In genomic region chr22:41092847-41093371, GRCh38 we compare ENCODE assay signal across 8 cellular contexts. TPM values are rescaled to one million over a fixed set of nuclear protein-coding genes. Genes with fewer than 3 reads are reported as not detected.
DNase-seq lines count a peak whose midpoint lies in the region; ATAC-seq and TF ChIP-seq lines count a peak whose summit lies in the region.

No MANE protein-coding gene starts in this region.

- peak overlapping the region; percentile 93 for H3K4me2 ChIP-seq in PC-3 (ENCODE audit: low read length)

- H3K79me2 ChIP-seq in PC-3 (ENCODE audit: low read length), result peaks cover 57% of the 10 kb centered on the region

- H3K9me3 ChIP-seq in PC-3 (ENCODE audit: low read length) (no peaks in the 10 kb centered on the region), breast epithelium (no peaks in the 10 kb centered on the region), spleen (no peaks in the 10 kb centered on the region)

- no peaks in the 10 kb centered on the region for H3F3A ChIP-seq in PC-3 (ENCODE audit: low read length, unreplicated experiment)

- TF ChIP-seq CTCF in PC-3 (conservative IDR thresholded peaks at IDR 0.05; ENCODE audit: low read depth, low read length), result no peak
- TF ChIP-seq CTCF in breast epithelium (IDR thresholded peaks at IDR 0.05), result no peak
- TF ChIP-seq CTCF in spleen (IDR thresholded peaks at IDR 0.05 in 8 of 11, conservative IDR thresholded peaks at IDR 0.05 in 3 of 11), result no peak

- DNase-seq in COLO668 (lab: John Stamatoyannopoulos, UW; ENCODE audit: unreplicated experiment), result peak; percentile 53
- DNase-seq in H7, result no peak
- DNase-seq in PC-3, result peak; percentile 22
- DNase-seq in breast epithelium (ENCODE audit: low spot score in 2 of 2), result no peak
- DNase-seq in iris pigment epithelial cell (ENCODE audit: low read depth), result peak; percentile 34
- DNase-seq in spleen, result peak; percentile 87
- DNase-seq in COLO829 (ENCODE audit: low spot score), result no peak

- intact Hi-C loops in PC-3 (cut with micrococcal nuclease), result loop anchor here (10.0 kb wide), 1 partner anchor 168 kb away; no protein-coding TSS in a partner anchor
- intact Hi-C loops in breast epithelium (cut with DNase I; ENCODE audit: low total_unique reads), result loop anchor here (10.0 kb wide), 1 partner anchor 138 kb away; the partner anchor contains the start of gene RBX1
- intact Hi-C loops in spleen (cut with DNase I; ENCODE audit: low total_unique reads), result loop anchor here (2.0 to 10.0 kb wide), 2 partner anchors 68 to 142 kb away; partner anchors contain the start of gene RBX1

- POLR2A ChIA-PET in PC-3 (lab: Charles Lee; ENCODE audit: unreplicated experiment), result interaction anchor here (0.5 to 1.0 kb wide), 2 partner anchors 140 to 141 kb away, joined by 3 to 6 read pairs; partner anchors contain the start of gene RBX1

- H3K27me3 ChIP-seq in H7 (ENCODE audit: control insufficient read depth, insufficient read depth, low read length) (no peaks in the 10 kb centered on the region), PC-3 (ENCODE audit: low read length) (no peaks in the 10 kb centered on the region), breast epithelium (no peaks in the 10 kb centered on the region), spleen (replicated peaks in 1 of 7) (no peaks in the 10 kb centered on the region)

- 0% methylated on average over 29 to 31 of the region's 31 CpGs for WGBS in spleen, 5 donors

- H4K20me1 ChIP-seq in PC-3 (ENCODE audit: low read length), result peaks cover 42% of the 10 kb centered on the region

- no peaks in the 10 kb centered on the region for H3K9me2 ChIP-seq in PC-3 (replicated peaks; ENCODE audit: low read length)

- CTCF ChIA-PET in PC-3 (lab: Charles Lee), result interaction anchor here (1.1 kb wide), 1 partner anchor 170 kb away, joined by 3 read pairs; no protein-coding TSS in a partner anchor

- H3K4me3 ChIP-seq in H7 (ENCODE audit: insufficient read depth, low read depth, low read length) (peak overlapping the region; percentile 95), PC-3 (ENCODE audit: low read length) (peak overlapping the region; percentile 76), breast epithelium (peak overlapping the region; percentile 82 to 99 (median 94)), spleen (peak overlapping the region; percentile 72 to 92 (median 82))

- peaks cover 15% of the 10 kb centered on the region for H3K4me1 ChIP-seq in PC-3 (ENCODE audit: insufficient read depth, low read length)
- peaks cover 4 to 11% of the 10 kb centered on the region in 2 donors for H3K4me1 ChIP-seq in breast epithelium
- peaks cover 33 to 59% (median 55%) of the 10 kb centered on the region in 6 donors for H3K4me1 ChIP-seq in spleen

- H3K36me3 ChIP-seq in H7 (replicated peaks; ENCODE audit: control insufficient read depth, insufficient read depth, low read length), result no peaks in the 10 kb centered on the region
- H3K36me3 ChIP-seq in PC-3 (ENCODE audit: low read depth, low read length), result no peaks in the 10 kb centered on the region
- H3K36me3 ChIP-seq in breast epithelium, result no peaks in the 10 kb centered on the region
- H3K36me3 ChIP-seq in spleen, result no peaks in the 10 kb centered on the region

- 0 out of 2 replicates have a peak overlapping the region, but pooled peaks have one; percentile 7 for H2AFZ ChIP-seq in PC-3 (ENCODE audit: low read length)

- ATAC-seq in PC-3, result no peak
- ATAC-seq in HG03342 (IDR thresholded peaks at IDR 0.05; ENCODE audit: unreplicated experiment), result no peak

- peak overlapping the region; percentile 99 for H3K9ac ChIP-seq in PC-3 (ENCODE audit: low read length)

- BruUV-seq in PC-3 (replicated peaks; lab: Mats Ljungman, UMichigan), result no TSS peak

- TF ChIP-seq POLR2A in breast epithelium (IDR thresholded peaks at IDR 0.05) (no peak), spleen (IDR thresholded peaks at IDR 0.05) (no peak)

- H3K27ac ChIP-seq in PC-3 (ENCODE audit: low read length), result peak overlapping the region; percentile 28
- H3K27ac ChIP-seq in breast epithelium, result peak overlapping the region; percentile 100
- H3K27ac ChIP-seq in spleen, result peak overlapping the region; percentile 99 to 100 (median 100)

RNA-seq across cellular contexts. Expression of gene EP300, which starts 0.5 kb away (rescaled TPM):
- total RNA-seq in H7 (2014; rRNA removed; shearing (Covaris generic)), result 32.8 and 60.0 TPM in 2 replicates
- total RNA-seq in PC-3 (2014; rRNA removed) (17.8 and 20.7 TPM in 2 replicates), breast epithelium (100 to 1,000 TPM in 1 of 3 donors, 10 to 100 TPM in 2; 50.5 to 118 (median 56.2) TPM), spleen (100 to 1,000 TPM in 6 of 7 donors, 10 to 100 TPM in 1; 93.4 to 196 (median 124) TPM)
- 10 to 100 TPM in 1 of 3 donors, 1 to 10 TPM in 2; 3.9 to 16.0 (median 4.9) TPM for polyA plus RNA-seq in spleen

Comparison
In these comparisons a context has a peak if more than half of its experiments do, and no peak if none do; other contexts are left out.
1. DNase-seq: peak in COLO668 (single experiment), PC-3 (single experiment), iris pigment epithelial cell (single experiment) and spleen (single experiment); none in H7 (single experiment), breast epithelium (0 of 2) and COLO829 (single experiment).
2. H3K27ac ChIP-seq: peak in every context shown above with its lines; median percentile 100 in breast epithelium; 100 in spleen; 28 in PC-3.
3. Peak in every context shown above with its lines, with median percentiles within 50 percentile points of each other: H3K4me3 ChIP-seq.